ENCODE assay signal across 8 cellular contexts in genomic region chr11:116773203-116774112, GRCh38. TPM values are rescaled to one million over a fixed set of nuclear protein-coding genes. Genes with fewer than 3 reads are reported as not detected.
DNase-seq lines count a peak whose midpoint lies in the region; ATAC-seq and TF ChIP-seq lines count a peak whose summit lies in the region.

No MANE protein-coding gene starts in this region.

- DNase-seq in DMS153 treated with DMSO at 0.1 percent for 48 hours (lab: John Stamatoyannopoulos, UW; ENCODE audit: unreplicated experiment) (peak; percentile 56), DMS153 (lab: John Stamatoyannopoulos, UW) (no peak), HCEC 1CT (peak; percentile 62), NAMALWA (ENCODE audit: low spot score) (peak; percentile 66), astrocyte of the cerebellum (ENCODE audit: low read depth) (no peak), kidney epithelial cell (ENCODE audit: low read depth) (peak; percentile 10), stomach (no peak)

- peak overlapping the region; percentile 90 to 96 (median 94) for H3K27ac ChIP-seq in stomach

- peaks cover 19 to 34% (median 28%) of the 10 kb centered on the region in 4 donors for H3K4me1 ChIP-seq in stomach

- H3K27me3 ChIP-seq in kidney epithelial cell (ENCODE audit: control insufficient read depth, insufficient read depth, low read length): no peaks in the 10 kb centered on the region
- H3K27me3 ChIP-seq in stomach: no peaks in the 10 kb centered on the region

- no peak for TF ChIP-seq EP300 in stomach (IDR thresholded peaks at IDR 0.05)

- H3K9me3 ChIP-seq in stomach: no peaks in the 10 kb centered on the region

- H3K4me3 ChIP-seq in astrocyte of the cerebellum (ENCODE audit: low read depth, low read length): peak overlapping the region; percentile 90
- H3K4me3 ChIP-seq in kidney epithelial cell (ENCODE audit: low read depth, low read length): peak overlapping the region; percentile 90
- H3K4me3 ChIP-seq in stomach: peak overlapping the region; percentile 78 to 96 (median 87)

- intact Hi-C loops in stomach (cut with DNase I; ENCODE audit: low total_unique reads): no loop called here

- ATAC-seq in GM21360 (IDR thresholded peaks at IDR 0.05; ENCODE audit: unreplicated experiment): no peak

- TF ChIP-seq CTCF in astrocyte of the cerebellum (IDR thresholded peaks at IDR 0.05; ENCODE audit: low read depth, low read length, missing control alignments): no peak
- TF ChIP-seq CTCF in kidney epithelial cell (IDR thresholded peaks at IDR 0.05; ENCODE audit: insufficient read depth, low read length, poor library complexity, severe bottlenecking): no peak
- TF ChIP-seq CTCF in stomach (IDR thresholded peaks at IDR 0.05): no peak

- no peak for TF ChIP-seq POLR2A in stomach (IDR thresholded peaks at IDR 0.05)

- H3K36me3 ChIP-seq in kidney epithelial cell (ENCODE audit: control insufficient read depth, insufficient read depth, low read length): no peaks in the 10 kb centered on the region
- peaks cover 16 to 44% (median 43%) of the 10 kb centered on the region in 4 donors for H3K36me3 ChIP-seq in stomach

- 4 to 11% (median 4%) methylated on average over 18 to 25 of the region's 25 CpGs for WGBS in stomach, 5 donors

- in situ Hi-C loops in astrocyte of the cerebellum (cut with HindIII; ENCODE audit: low sequenced_read_pairs): no loop called here

RNA-seq across cellular contexts. Expression of gene BUD13, which starts 0.7 kb away (rescaled TPM):
- total RNA-seq in kidney epithelial cell: 11.4 and 12.1 TPM in 2 replicates
- 10 to 100 TPM in 4 of 5 donors, 1 to 10 TPM in 1; 4.1 to 18.2 (median 15.1) TPM for total RNA-seq in stomach
- polyA plus RNA-seq in stomach: 10 to 100 TPM; 14.6 to 21.7 (median 16.4) TPM

RNA-seq across cellular contexts. Expression of gene ZPR1, which starts 14.4 kb away (rescaled TPM):
- total RNA-seq in kidney epithelial cell: 46.9 and 82.1 TPM in 2 replicates
- 10 to 100 TPM; 19.3 to 54.9 (median 25.7) TPM for total RNA-seq in stomach
- polyA plus RNA-seq in stomach: 10 to 100 TPM; 17.8 to 34.8 (median 19.4) TPM

RNA-seq across cellular contexts. Expression of gene APOA5, which starts 18.2 kb away (rescaled TPM):
- total RNA-seq in kidney epithelial cell (not detected in 2 replicates), stomach (not detected)
- polyA plus RNA-seq in stomach: not detected

RNA-seq across cellular contexts. Expression of gene APOA4, which starts 49.6 kb away (rescaled TPM):
- total RNA-seq in kidney epithelial cell (not detected in 2 replicates), stomach (100 to 1,000 TPM in 1 of 5 donors, not detected in 4; 278 TPM)
- under 1 TPM; 0.08 to 0.46 (median 0.44) TPM for polyA plus RNA-seq in stomach

RNA-seq across cellular contexts. Expression of gene APOC3, which starts 56.2 kb away (rescaled TPM):
- not detected in 2 replicates for total RNA-seq in kidney epithelial cell
- total RNA-seq in stomach: 10 to 100 TPM in 1 of 5 donors, not detected in 4; 18.9 TPM
- polyA plus RNA-seq in stomach: not detected

Comparison
In these comparisons a context has a peak if more than half of its experiments do, and no peak if none do; other contexts are left out.
1. DNase-seq: peak in DMS153 treated with DMSO at 0.1 percent for 48 hours (single experiment), HCEC 1CT (single experiment), NAMALWA (single experiment) and kidney epithelial cell (single experiment); none in DMS153 (single experiment), astrocyte of the cerebellum (single experiment) and stomach (single experiment).
2. Peak in every context shown above with its lines, with median percentiles within 50 percentile points of each other: H3K4me3 ChIP-seq.